7 cellular contexts compared by ENCODE assay signal in the genomic region with DNA sequence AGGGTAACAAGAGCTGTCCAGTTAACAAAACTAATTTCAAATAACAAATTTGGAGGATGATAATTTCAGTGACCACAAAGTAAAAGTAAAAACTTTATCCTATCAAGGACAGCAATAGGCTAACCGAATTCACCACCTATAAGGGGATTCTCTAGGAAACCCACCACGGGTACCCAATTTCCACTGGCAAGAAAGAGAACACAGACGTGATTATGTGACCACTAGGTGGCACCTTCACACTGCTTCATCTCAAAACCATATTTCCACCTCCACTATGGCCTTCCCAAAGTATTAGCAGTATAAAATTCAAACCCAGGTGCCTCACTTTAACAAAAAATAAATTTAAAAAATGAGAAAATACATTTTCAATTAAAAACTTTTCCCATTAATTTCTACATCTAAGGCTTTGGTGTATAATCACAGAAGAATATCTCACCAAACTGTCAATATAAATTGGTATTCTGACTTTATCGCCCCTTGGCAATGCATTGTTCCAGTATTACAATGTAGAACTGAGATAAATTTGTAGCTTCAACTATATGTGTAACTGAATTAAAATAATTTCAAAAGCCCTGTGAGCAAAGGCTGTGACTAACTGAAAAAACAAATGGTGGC.
DNase-seq lines count a peak whose midpoint lies in the region; ATAC-seq and TF ChIP-seq lines count a peak whose summit lies in the region.

No MANE protein-coding gene starts in this region.

- no TSS peak for BruUV-seq in OCI-LY7 (replicated peaks; lab: Mats Ljungman, UMichigan)

- POLR2A ChIA-PET in OCI-LY7 (lab: Charles Lee) = interaction anchor here (0.6 kb wide), 1 partner anchor 294 kb away, joined by 6 read pairs; no protein-coding TSS in a partner anchor

- H4K20me1 ChIP-seq in OCI-LY7 (ENCODE audit: insufficient read depth, low read length) = no peaks in the 10 kb centered on the region

- DNase-seq in Daoy (ENCODE audit: low read depth) (peak; percentile 51), OCI-LY7 (ENCODE audit: low spot score) (peak; percentile 60), astrocyte of the spinal cord (ENCODE audit: low read depth, low spot score) (peak; percentile 64), iPS-NIHi11 (ENCODE audit: low spot score) (peak; percentile 60), middle frontal gyrus (ENCODE audit: extremely low spot score, low spot score) (no peak)
- DNase-seq in stimulated activated CD4-positive, alpha-beta T cell treated with anti-CD3 and anti-CD28 coated beads, Interleukin-2, amount 100 ng/mL, for 48 hours = peak; percentile 6 to 23

- no peaks in the 10 kb centered on the region for H3K9me2 ChIP-seq in OCI-LY7 (ENCODE audit: insufficient read depth, low read length)

- H3K36me3 ChIP-seq in OCI-LY7 (ENCODE audit: insufficient read depth, low read length) = no peaks in the 10 kb centered on the region

- in situ Hi-C loops in astrocyte of the spinal cord (cut with HindIII; ENCODE audit: low sequenced_read_pairs) = no loop called here

- H3K9me3 ChIP-seq in OCI-LY7 (ENCODE audit: low read length) = no peaks in the 10 kb centered on the region

- intact Hi-C loops in OCI-LY7 (cut with micrococcal nuclease; ENCODE audit: unreplicated experiment) = loop anchor here (1.0 to 5.0 kb wide), 2 partner anchors 71 to 336 kb away; no protein-coding TSS in a partner anchor

- peak; percentile 42 for ATAC-seq in HG03432 (IDR thresholded peaks at IDR 0.05; ENCODE audit: unreplicated experiment)

- no peak overlapping the region for H2AFZ ChIP-seq in OCI-LY7 (ENCODE audit: low read length)

- H3K4me2 ChIP-seq in OCI-LY7 (ENCODE audit: low read length) = no peak overlapping the region

- H3K79me2 ChIP-seq in OCI-LY7 (ENCODE audit: insufficient read depth, low read depth, low read length) = no peaks in the 10 kb centered on the region

- CTCF ChIA-PET in OCI-LY7 (lab: Charles Lee; ENCODE audit: unreplicated experiment) = no interaction called here

- no peak overlapping the region for H3K4me3 ChIP-seq in OCI-LY7 (ENCODE audit: low read depth, low read length, poor library complexity, severe bottlenecking)
- no peak overlapping the region for H3K4me3 ChIP-seq in astrocyte of the spinal cord (ENCODE audit: low read depth, low read length)

- H3K4me1 ChIP-seq in OCI-LY7 (ENCODE audit: insufficient read depth, low read length, poor library complexity, severe bottlenecking) = no peaks in the 10 kb centered on the region

- peak; percentile 93 for TF ChIP-seq CTCF in OCI-LY7 (conservative IDR thresholded peaks at IDR 0.05; ENCODE audit: low read length)
- TF ChIP-seq CTCF in astrocyte of the spinal cord (IDR thresholded peaks at IDR 0.05; ENCODE audit: low read depth, low read length) = peak; percentile 70

- no peak overlapping the region for H3K27ac ChIP-seq in OCI-LY7 (ENCODE audit: low read depth, low read length, poor library complexity, severe bottlenecking)
